8 cellular contexts compared by ENCODE assay signal in genomic region chr2:20225294-20226151, GRCh38. TPM values are rescaled to one million over a fixed set of nuclear protein-coding genes. Genes with fewer than 3 reads are reported as not detected.
DNase-seq lines count a peak whose midpoint lies in the region; ATAC-seq, FAIRE-seq and TF ChIP-seq lines count a peak whose summit lies in the region.

No MANE protein-coding gene starts in this region.

- H3K9me3 ChIP-seq in GM12878 (replicated peaks; ENCODE audit: control insufficient read depth, insufficient read depth, low read length) (no peaks in the 10 kb centered on the region), skeletal muscle tissue (ENCODE audit: control insufficient read depth in 3 of 3, low read length in 3 of 3) (no peaks in the 10 kb centered on the region)

- TF ChIP-seq POLR2A in GM12878 (IDR thresholded peaks at IDR 0.05; ENCODE audit: low read depth, low read length): no peak; the same call in 1 of the 2 replicates

- CTCF ChIA-PET in GM12878 (lab: Yijun Ruan, JAX): interaction anchor here (0.6 to 7.5 kb wide), 41 partner anchors 8 to 332 kb away, joined by 3 to 284 read pairs (median 5); partner anchors contain the start of gene WDR35

- H3K27ac ChIP-seq in GM12878 (ENCODE audit: control insufficient read depth, insufficient read depth) (no peak overlapping the region), skeletal muscle tissue (ENCODE audit: low read depth, low read length) (no peak overlapping the region)

- FAIRE-seq in GM12878 (lab: Jason Lieb, UNC): peak; percentile 23

- H3K9ac ChIP-seq in GM12878 (ENCODE audit: control insufficient read depth, insufficient read depth, low read length): peak overlapping the region; percentile 15; the same call in 1 of the 2 replicates
- H3K9ac ChIP-seq in skeletal muscle tissue (ENCODE audit: low read depth in 1 of 3, low read length in 3 of 3): peak overlapping the region in 1 of 3 donors; percentile 40

- H3K27me3 ChIP-seq in GM12878 (replicated peaks in 1 of 2; ENCODE audit: control insufficient read depth in 2 of 2, insufficient read depth in 2 of 2, low read length in 1 of 2) (no peaks in the 10 kb centered on the region; a peak in 1 of 4 replicates), skeletal muscle tissue (ENCODE audit: control insufficient read depth in 3 of 3, insufficient read depth in 3 of 3, low read length in 3 of 3) (peaks cover 26 to 33% (median 30%) of the 10 kb centered on the region in 3 donors)

- H3K36me3 ChIP-seq in GM12878 (ENCODE audit: control insufficient read depth in 2 of 2, insufficient read depth in 2 of 2, low read length in 1 of 2) (no peaks in the 10 kb centered on the region), skeletal muscle tissue (ENCODE audit: control insufficient read depth in 3 of 3, insufficient read depth in 3 of 3, low read length in 3 of 3) (no peaks in the 10 kb centered on the region)

- intact Hi-C loops in GM12878 (cut with micrococcal nuclease; ENCODE audit: unreplicated experiment): loop anchor here (1.0 kb wide), 1 partner anchor 90 kb away; no protein-coding TSS in a partner anchor

- SMC1A ChIA-PET in GM12878 (lab: Charles Lee; ENCODE audit: uncharacterized antibody, unreplicated experiment): interaction anchor here (0.6 to 9.6 kb wide), 24 partner anchors 9 to 324 kb away, joined by 3 to 191 read pairs (median 4); partner anchors contain the start of gene TTC32

- BruUV-seq in GM12878 (replicated peaks; lab: Mats Ljungman, UMichigan): no TSS peak

- H4K20me1 ChIP-seq in GM12878 (ENCODE audit: control insufficient read depth, insufficient read depth): no peaks in the 10 kb centered on the region

- peaks cover 29% of the 10 kb centered on the region for H3K4me1 ChIP-seq in GM12878 (ENCODE audit: control insufficient read depth, insufficient read depth, low read length)
- peaks cover 10 to 20% (median 10%) of the 10 kb centered on the region in 3 donors for H3K4me1 ChIP-seq in skeletal muscle tissue (ENCODE audit: control insufficient read depth in 3 of 3, insufficient read depth in 3 of 3, low read length in 3 of 3)

- H3K4me3 ChIP-seq in GM12878 (peak overlapping the region; percentile 73; the same call in 1 of the 2 replicates), skeletal muscle tissue (ENCODE audit: low read length in 3 of 3) (peak overlapping the region; percentile 30 to 72 (median 69))

- peak; percentile 61 to 90 (median 84) for TF ChIP-seq CTCF in GM12878 (IDR thresholded peaks at IDR 0.05 in 2 of 3, conservative IDR thresholded peaks at IDR 0.05 in 1 of 3; ENCODE audit: control insufficient read depth in 2 of 3, extremely low read depth in 1 of 3, insufficient read depth in 1 of 3, low read depth in 3 of 3, low read length in 3 of 3)

- peak overlapping the region; percentile 77 for H2AFZ ChIP-seq in GM12878 (ENCODE audit: control insufficient read depth, low read depth, low read length)

- POLR2A ChIA-PET in GM12878 (lab: Charles Lee): interaction anchor here (0.6 to 1.6 kb wide), 8 partner anchors 11 to 179 kb away, joined by 3 to 5 read pairs (median 4); no protein-coding TSS in a partner anchor

- peak; percentile 87 for TF ChIP-seq RAD21 in GM12878 (IDR thresholded peaks at IDR 0.05; ENCODE audit: insufficient read depth, low read depth, low read length)

- H3K4me2 ChIP-seq in GM12878 (ENCODE audit: control insufficient read depth, insufficient read depth): peak overlapping the region; percentile 99

- H3K79me2 ChIP-seq in GM12878 (ENCODE audit: control insufficient read depth, insufficient read depth, low read length): peaks cover 28% of the 10 kb centered on the region

- ATAC-seq in GM19463 (IDR thresholded peaks at IDR 0.05; ENCODE audit: unreplicated experiment) (peak; percentile 63), HG03520 (IDR thresholded peaks at IDR 0.05; ENCODE audit: unreplicated experiment) (peak; percentile 49), GM12878 (peak; percentile 81), HG03460 (IDR thresholded peaks at IDR 0.05; ENCODE audit: unreplicated experiment) (no peak)

- no peak for TF ChIP-seq EP300 in GM12878 (IDR thresholded peaks at IDR 0.05; ENCODE audit: borderline replicate concordance in 1 of 2, control insufficient read depth in 1 of 2, low read depth in 2 of 2, low read length in 2 of 2)

- WGBS in GM12878 (ENCODE audit: insufficient coverage, insufficient replicate concordance, low lambda C conversion rate, missing lambda C conversion rate): 5% methylated on average over 60 of the region's 66 CpGs

- peak; percentile 77 for DNase-seq in DMS153 treated with DMSO at 0.1 percent for 48 hours (lab: John Stamatoyannopoulos, UW; ENCODE audit: unreplicated experiment)
- peak; percentile 36 for DNase-seq in OCI-M1 (lab: John Stamatoyannopoulos, UW)
- no peak for DNase-seq in GM12878 (ENCODE audit: low read depth, low spot score)
- DNase-seq in iPS-NIHi11 (ENCODE audit: low spot score): peak; percentile 79

- in situ Hi-C loops in GM12878 (cut with MboI): no loop called here

- RAD21 ChIA-PET in GM12878 (lab: Charles Lee; ENCODE audit: unreplicated experiment): interaction anchor here (0.6 to 7.0 kb wide), 43 partner anchors 11 to 1840 kb away, joined by 3 to 156 read pairs (median 5); partner anchors contain the start of genes LAPTM4A and MATN3

TF ChIP-seq in GM12878, 131 proteins besides CTCF, POLR2A, EP300 and RAD21 (continues in another document):
- TF ChIP-seq RUNX3 (IDR thresholded peaks at IDR 0.05; ENCODE audit: low read length): 0 out of 2 replicates have a peak, but pooled peaks have one; percentile 13
- no peak for TF ChIP-seq TCF7 (IDR thresholded peaks at IDR 0.05; ENCODE audit: borderline replicate concordance)
- TF ChIP-seq BHLHE40 (IDR thresholded peaks at IDR 0.05; ENCODE audit: borderline replicate concordance in 1 of 2, low read depth in 2 of 2, low read length in 1 of 2): peak; percentile 9 to 28; a peak in 1 of 4 replicates
- TF ChIP-seq SPI1 (IDR thresholded peaks at IDR 0.05; ENCODE audit: borderline replicate concordance, insufficient read depth, low read depth, low read length): no peak
- peak; percentile 54; the same call in 1 of the 2 replicates for TF ChIP-seq SMARCA5 (IDR thresholded peaks at IDR 0.05)
- TF ChIP-seq MEF2B (IDR thresholded peaks at IDR 0.05; ENCODE audit: partially characterized antibody, poor library complexity, severe bottlenecking): no peak
- TF ChIP-seq RB1 (IDR thresholded peaks at IDR 0.05; ENCODE audit: borderline replicate concordance): peak; percentile 31; the same call in 1 of the 2 replicates
- TF ChIP-seq MYC (IDR thresholded peaks at IDR 0.05; ENCODE audit: insufficient read depth, insufficient read length, insufficient replicate concordance, low read length, severe bottlenecking): no peak
- no peak for TF ChIP-seq ZNF274 (IDR thresholded peaks at IDR 0.05; ENCODE audit: insufficient read depth, insufficient read length)
- TF ChIP-seq NKRF (conservative IDR thresholded peaks at IDR 0.05): no peak
- TF ChIP-seq ZNF384 (IDR thresholded peaks at IDR 0.05; ENCODE audit: borderline replicate concordance, low read depth, low read length): no peak
- TF ChIP-seq CREM (IDR thresholded peaks at IDR 0.05; ENCODE audit: low read depth): peak; percentile 22; the same call in 1 of the 2 replicates
- TF ChIP-seq MEF2A (IDR thresholded peaks at IDR 0.05; ENCODE audit: insufficient read depth, low read depth, low read length): 0 out of 2 replicates have a peak, but pooled peaks have one; percentile 30
- no peak for TF ChIP-seq PKNOX1 (IDR thresholded peaks at IDR 0.05)

RNA-seq across cellular contexts. Expression of gene SDC1, which starts 0.6 kb away (rescaled TPM):
- total RNA-seq in GM12878 (2013; cell fraction: nucleolus; rRNA removed): 75.7 and 78.9 TPM in 2 replicates
- 25.8 and 26.6 TPM in 2 replicates for total RNA-seq in GM12878 (2014; rRNA removed)
- 9.6 and 12.4 TPM in 2 replicates for total RNA-seq in GM12878 (2014; rRNA removed; fragmentation: Illumina TruSeq; extraction: Trizol)
- 31.0 and 33.1 TPM in 2 replicates for total RNA-seq in GM12878 (2021)
- 11.9 TPM for polyA plus RNA-seq in GM12878 (2011; ENCODE audit: low read depth)
- 13.3 and 21.5 TPM in 2 replicates for polyA plus RNA-seq in GM12878 (2011; rRNA removed)
- polyA plus RNA-seq in GM12878 (2011; cell fraction: cytosol; rRNA removed): 23.5 and 34.5 TPM in 2 replicates
- 21.3 and 28.2 TPM in 2 replicates for polyA plus RNA-seq in GM12878 (2011; cell fraction: nucleus; rRNA removed)
- 18.7 and 26.5 TPM in 2 replicates for polyA plus RNA-seq in GM12878 (2012)
- 4.4 and 7.0 TPM in 2 replicates for polyA plus RNA-seq in GM12878 (2014; fragmentation: Illumina TruSeq; extraction: Trizol)
- polyA plus RNA-seq in GM12878 (2014; fragmentation: Nextera tagmentation; extraction: Ambion mirVana): 1 to 10 TPM in 1 of 2 experiments, under 1 TPM in 1; 0.85 to 2.2 TPM
- 24.4 and 25.9 TPM in 2 replicates for polyA plus RNA-seq in GM12878 (2014; rRNA removed)
- polyA plus RNA-seq in GM12878 (2016; fragmentation: Nextera tagmentation; extraction: Ambion mirVana): 10 to 100 TPM; 33.8 to 36.8 TPM
- polyA minus RNA-seq in GM12878 (2011; rRNA and poly(A)+ RNA removed): 10.0 and 19.3 TPM in 2 replicates
- 11.2 and 11.4 TPM in 2 replicates for polyA minus RNA-seq in GM12878 (2011; cell fraction: cytosol; rRNA and poly(A)+ RNA removed)
- 3.4 and 5.3 TPM in 2 replicates for polyA minus RNA-seq in GM12878 (2011; cell fraction: nucleus; rRNA and poly(A)+ RNA removed)
- total RNA-seq in skeletal muscle tissue: 2.1 TPM
